ENCODE assay signal across 1 cellular context in the genomic region with DNA sequence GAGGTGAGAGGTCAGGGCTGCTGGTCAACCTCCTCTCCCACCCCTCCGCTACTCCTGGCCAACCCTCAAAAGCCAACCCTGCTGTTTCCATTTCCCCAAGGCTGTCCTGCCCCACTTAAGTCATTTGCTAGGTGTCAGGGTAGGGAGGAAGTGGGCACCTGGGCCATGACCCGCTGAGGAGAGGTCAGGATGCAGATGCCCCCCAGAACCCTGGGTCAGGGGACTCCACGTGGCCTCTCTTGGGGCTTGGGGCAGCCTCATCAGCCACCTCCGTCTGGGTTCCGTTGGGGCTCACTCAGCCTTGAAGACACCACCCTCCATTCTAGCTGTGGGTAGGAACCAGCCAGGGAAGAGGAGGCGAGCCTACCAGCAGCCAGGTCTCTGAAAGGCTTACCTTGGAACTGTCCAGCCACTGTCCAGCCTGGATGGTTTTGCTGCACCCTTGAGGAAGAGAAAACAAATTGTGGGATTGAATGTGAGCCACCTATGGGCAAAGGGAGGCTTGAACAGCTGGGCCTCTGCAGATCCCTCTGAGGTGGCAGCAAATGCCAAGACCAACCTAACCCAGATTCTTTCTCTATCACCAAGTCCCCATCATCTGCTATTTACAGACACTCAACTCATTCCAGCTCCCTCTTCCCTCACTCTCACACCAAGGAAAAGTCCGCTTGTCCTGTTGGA.
A peak's percentile ranks its signal among the peaks of the same experiment; 100 is the strongest.
TF ChIP-seq lines count a peak whose summit lies in the region.

No MANE protein-coding gene starts in this region.

TF ChIP-seq in HepG2, 621 proteins besides CTCF, POLR2A, EP300 and RAD21:
- TF ChIP-seq REST (IDR thresholded peaks at IDR 0.05; ENCODE audit: borderline replicate concordance in 1 of 2, low read depth in 1 of 2, low read length in 2 of 2) (peak; percentile 14 to 83; a peak in 3 of 4 replicates), ZBTB42 (CRISPR knock-in tag; IDR thresholded peaks at IDR 0.05) (no peak), SOX13 (IDR thresholded peaks at IDR 0.05) (no peak), SOX13 (CRISPR knock-in tag; conservative IDR thresholded peaks at IDR 0.05 in 1 of 2, IDR thresholded peaks at IDR 0.05 in 1 of 2) (no peak), ZFAT (CRISPR knock-in tag; conservative IDR thresholded peaks at IDR 0.05) (no peak), ZNF331 (CRISPR knock-in tag; IDR thresholded peaks at IDR 0.05) (peak; percentile 60; the same call in 1 of the 2 replicates), RARG (CRISPR knock-in tag; IDR thresholded peaks at IDR 0.05; ENCODE audit: low read depth) (no peak), MIER2 (CRISPR knock-in tag; IDR thresholded peaks at IDR 0.05) (peak; percentile 58; the same call in 1 of the 2 replicates), ZGPAT (CRISPR knock-in tag; IDR thresholded peaks at IDR 0.05) (no peak), ZNF687 (CRISPR knock-in tag; IDR thresholded peaks at IDR 0.05) (peak; percentile 10; the same call in 1 of the 2 replicates)
